Comparison of ENCODE assay signal across 12 cellular contexts in the genomic region with DNA sequence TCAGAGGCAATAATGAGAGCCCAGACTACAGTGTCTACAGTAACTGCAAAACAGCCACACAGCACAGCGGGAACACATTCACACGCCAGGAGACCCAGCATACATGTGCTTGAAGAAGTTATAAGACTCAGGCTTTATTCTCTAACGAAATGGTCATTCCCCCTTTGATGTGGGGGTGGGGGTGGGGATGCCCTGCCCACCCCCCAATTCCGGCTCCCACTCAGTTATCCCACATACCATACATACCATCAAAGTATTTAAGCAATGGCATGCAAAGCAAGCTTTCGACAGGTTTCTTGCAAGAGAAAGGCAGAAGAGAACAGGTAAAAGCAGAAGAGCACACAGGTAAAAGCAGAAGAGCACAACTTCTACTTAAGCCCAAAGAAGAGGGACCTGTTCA. TPM values are rescaled to one million over a fixed set of nuclear protein-coding genes. Genes with fewer than 3 reads are reported as not detected.
A peak's percentile ranks its signal among the peaks of the same experiment; 100 is the strongest.
DNase-seq lines count a peak whose midpoint lies in the region; ATAC-seq and TF ChIP-seq lines count a peak whose summit lies in the region.
"Had no signal": no experiment of that assay in that cellular context is flagged by ENCODE, and none has a peak within 500 bp of the region (broad histone marks: within the 10 kb centered on the region; RNA-seq: fewer than 3 reads in every experiment).

No MANE protein-coding gene starts in this region.

- H3K27ac Mint-ChIP-seq in T-helper 17 cell: peak overlapping the region; percentile 27

- H3K79me1 ChIP-seq in trophoblast cell (ENCODE audit: low read length): peaks cover 6% of the 10 kb centered on the region

- H3K23ac ChIP-seq in trophoblast cell (ENCODE audit: low read length): no peak overlapping the region

- H3K79me2 ChIP-seq in trophoblast cell (ENCODE audit: control insufficient read depth, insufficient read depth, low read length, poor library complexity): peaks cover 6% of the 10 kb centered on the region

- H3K9me3 ChIP-seq in T-helper 17 cell (ENCODE audit: control insufficient read depth, low read length, poor library complexity, severe bottlenecking) (no peaks in the 10 kb centered on the region), trophoblast cell (ENCODE audit: insufficient read depth, low read depth, low read length) (no peaks in the 10 kb centered on the region)

- no peak overlapping the region for H2BK120ac ChIP-seq in trophoblast cell (ENCODE audit: insufficient read depth, low read length, poor library complexity)

- H2AK5ac ChIP-seq in trophoblast cell (ENCODE audit: low read length): no peak overlapping the region

- peak overlapping the region; percentile 5 for H3K4me3 ChIP-seq in epithelial cell of proximal tubule (ENCODE audit: low read depth, low read length)
- no peak overlapping the region for H3K4me3 ChIP-seq in trophoblast cell (ENCODE audit: low read depth, low read length)
- H3K4me3 ChIP-seq: cardiac muscle cell, lung had no signal

- H4K12ac ChIP-seq in trophoblast cell (ENCODE audit: low read depth, low read length): no peak overlapping the region

- H3K4me2 ChIP-seq in trophoblast cell (ENCODE audit: low read length): peak overlapping the region; percentile 39

- in situ Hi-C loops in G401 (cut with HindIII; ENCODE audit: low sequenced_read_pairs): no loop called here

- no peak overlapping the region for H4K91ac ChIP-seq in trophoblast cell (ENCODE audit: low read depth, low read length)

- H3K4me1 ChIP-seq in trophoblast cell (ENCODE audit: control insufficient read depth in 1 of 2, insufficient read depth in 2 of 2, low read length in 2 of 2): peaks cover 0 to 25% of the 10 kb centered on the region in 2 experiments

- peak overlapping the region; percentile 96 for H3K4me3 Mint-ChIP-seq in T-helper 17 cell

- no peak overlapping the region for H2AFZ ChIP-seq in trophoblast cell (ENCODE audit: insufficient read depth, low read length, poor library complexity)

- peaks cover 4% of the 10 kb centered on the region for H3K36me3 Mint-ChIP-seq in T-helper 17 cell (ENCODE audit: low read depth)

- DNase-seq in G401 (ENCODE audit: low spot score) (peak; percentile 11), T-helper 17 cell (no peak), epithelial cell of proximal tubule (ENCODE audit: low read depth) (no peak), trophoblast cell (no peak), kidney tubule cell (ENCODE audit: low spot score) (no peak), OCI-M1 (lab: John Stamatoyannopoulos, UW) (no peak)
- DNase-seq: DMS53, NCI-H510A had no signal

- no peaks in the 10 kb centered on the region for H3K27me3 ChIP-seq in trophoblast cell (ENCODE audit: insufficient read depth, low read length)
- H3K27me3 ChIP-seq: cardiac muscle cell had no signal

- H3K4me1 Mint-ChIP-seq in T-helper 17 cell: peaks cover 44% of the 10 kb centered on the region

- no peak overlapping the region for H3K18ac ChIP-seq in trophoblast cell (ENCODE audit: low read length)

- no peak overlapping the region for H2BK12ac ChIP-seq in trophoblast cell (ENCODE audit: low read length)

- no peak overlapping the region for H4K8ac ChIP-seq in trophoblast cell (ENCODE audit: low read depth, low read length)

- H3K4ac ChIP-seq in trophoblast cell (ENCODE audit: low read depth, low read length): peak overlapping the region; percentile 44

- no peak overlapping the region for H2BK5ac ChIP-seq in trophoblast cell (ENCODE audit: low read depth, low read length, poor library complexity)

- H3K14ac ChIP-seq in trophoblast cell (ENCODE audit: low read length): no peak overlapping the region

- H3K27me3 Mint-ChIP-seq in T-helper 17 cell: no peaks in the 10 kb centered on the region

- no peak for TF ChIP-seq CTCF in epithelial cell of proximal tubule (conservative IDR thresholded peaks at IDR 0.05; ENCODE audit: low read depth, low read length)

- H3K9ac ChIP-seq in trophoblast cell (ENCODE audit: low read length): no peak overlapping the region

- WGBS in trophoblast cell (ENCODE audit: extremely low coverage, insufficient coverage, insufficient read length): no CpG with 5 or more reads among the region's 5 CpGs

- H3K36me3 ChIP-seq in trophoblast cell (ENCODE audit: control insufficient read depth in 1 of 2, insufficient read depth in 2 of 2, low read length in 2 of 2): no peaks in the 10 kb centered on the region
- H3K36me3 ChIP-seq: cardiac muscle cell had no signal

- H3K27ac ChIP-seq in trophoblast cell (ENCODE audit: low read depth, low read length): no peak overlapping the region
- H3K27ac ChIP-seq: cardiac muscle cell had no signal

- no peak for ATAC-seq in T-helper 17 cell
- no peak for ATAC-seq in HG02610 (IDR thresholded peaks at IDR 0.05; ENCODE audit: unreplicated experiment)

RNA-seq across cellular contexts. Expression of a gene that starts 3.6 kb away (rescaled TPM):
- 19.8 and 33.1 TPM in 2 replicates for total RNA-seq in G401 (2014; rRNA removed; shearing (Covaris generic))
- total RNA-seq in T-helper 17 cell (100 to 1,000 TPM; 148 to 160 TPM), epithelial cell of proximal tubule (18.1 and 23.4 TPM in 2 replicates)
- polyA plus RNA-seq in trophoblast cell (2013): 13.4 and 13.5 TPM in 2 replicates

RNA-seq across cellular contexts. Expression of a gene that starts 50.1 kb away (rescaled TPM):
- not detected in 2 replicates for total RNA-seq in G401 (2014; rRNA removed; shearing (Covaris generic))
- total RNA-seq in T-helper 17 cell (not detected), epithelial cell of proximal tubule (not detected in 2 replicates)
- not detected in 2 replicates for polyA plus RNA-seq in trophoblast cell (2013)
- total RNA-seq: activated CD8-positive, alpha-beta memory T cell treated with anti-CD3 and anti-CD28 coated beads for 36 hours; cardiac muscle cell; lung had no signal
- polyA plus RNA-seq: cardiac muscle cell, lung had no signal
